ENCODE assay signal across 11 cellular contexts in the genomic region with DNA sequence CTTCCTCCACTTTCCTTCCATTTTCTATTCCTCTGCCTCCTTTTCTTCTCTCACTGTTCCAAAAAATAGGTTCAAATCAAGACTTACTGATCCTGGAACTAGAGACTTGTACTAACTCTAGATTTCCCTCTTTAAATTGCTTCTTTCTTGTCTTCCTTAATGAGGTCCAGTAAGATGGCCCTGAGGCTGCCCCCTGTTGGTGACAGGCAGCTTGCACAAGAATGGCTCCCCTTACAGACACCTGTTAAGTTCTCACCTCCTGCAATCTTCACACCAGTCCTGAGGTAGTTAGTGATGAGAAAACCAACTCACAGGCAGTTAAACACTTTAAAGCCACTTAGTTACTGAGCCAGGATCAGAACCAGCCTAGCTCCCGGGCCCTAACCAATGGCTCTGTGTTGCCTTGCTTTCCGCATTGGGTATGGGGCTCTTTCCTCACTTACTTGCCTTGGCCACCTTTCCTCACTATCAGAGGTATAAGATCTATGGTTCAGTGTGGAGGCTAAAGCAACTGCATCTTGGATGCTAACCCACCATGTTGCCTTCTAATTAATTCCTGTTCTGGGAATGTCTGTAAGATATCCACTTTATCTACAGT.
DNase-seq lines count a peak whose midpoint lies in the region; ATAC-seq and TF ChIP-seq lines count a peak whose summit lies in the region.
"Had no signal": no experiment of that assay in that cellular context is flagged by ENCODE, and none has a peak within 500 bp of the region (broad histone marks: within the 10 kb centered on the region; RNA-seq: fewer than 3 reads in every experiment).

No MANE protein-coding gene starts in this region.

- H3K27ac Mint-ChIP-seq in WTC11: no peak overlapping the region

- no peak overlapping the region for H2BK5ac ChIP-seq in mesendoderm (ENCODE audit: low read length)

- H3K36me3 Mint-ChIP-seq in WTC11: no peaks in the 10 kb centered on the region

- H3K9ac ChIP-seq in mesendoderm (ENCODE audit: low read length): no peak overlapping the region

- H3K18ac ChIP-seq in mesendoderm (ENCODE audit: low read length): no peak overlapping the region

- no peak overlapping the region for H4K5ac ChIP-seq in mesendoderm (ENCODE audit: low read length)

- H2BK120ac ChIP-seq in mesendoderm (ENCODE audit: low read depth, low read length): no peak overlapping the region

- ATAC-seq in WTC11 (peak; percentile 76), GM21737 (IDR thresholded peaks at IDR 0.05; ENCODE audit: unreplicated experiment) (no peak)

- H2BK15ac ChIP-seq in mesendoderm (replicated peaks; ENCODE audit: low read depth): no peak overlapping the region

- H3K9me3 Mint-ChIP-seq in WTC11: no peaks in the 10 kb centered on the region; the same call in 1 of the 2 replicates

- H3K56ac ChIP-seq in mesendoderm (ENCODE audit: low read length): no peak overlapping the region

- H3K27me3 ChIP-seq in mesendoderm (ENCODE audit: insufficient read depth, low read length, poor library complexity): no peaks in the 10 kb centered on the region
- H3K27me3 ChIP-seq: brain microvascular endothelial cell, neutrophil had no signal

- H2AK5ac ChIP-seq in mesendoderm (ENCODE audit: low read length): no peak overlapping the region

- H3K79me2 ChIP-seq in mesendoderm (ENCODE audit: control insufficient read depth, insufficient read depth, low read length): no peaks in the 10 kb centered on the region

- peak; percentile 69 for TF ChIP-seq CTCF in WTC11 (IDR thresholded peaks at IDR 0.05)

- no peak overlapping the region for H3K4me3 ChIP-seq in mesendoderm (ENCODE audit: low read length)

- no peak overlapping the region for H3K27ac ChIP-seq in mesendoderm (ENCODE audit: low read depth, low read length)
- H3K27ac ChIP-seq: brain microvascular endothelial cell, neutrophil had no signal

- no peak overlapping the region for H3K23ac ChIP-seq in mesendoderm (ENCODE audit: low read length)

- H3K4me1 ChIP-seq in mesendoderm (ENCODE audit: control insufficient read depth, low read depth, low read length): no peaks in the 10 kb centered on the region

- no peaks in the 10 kb centered on the region for H3K4me1 Mint-ChIP-seq in WTC11

- no peak overlapping the region for H3K4ac ChIP-seq in mesendoderm (ENCODE audit: low read depth, low read length)

- no peak overlapping the region for H3K4me2 ChIP-seq in mesendoderm (ENCODE audit: low read length)

- CTCF ChIA-PET in HEK293T (lab: Yijun Ruan, JAX): no interaction called here
- CTCF ChIA-PET in WTC11 (lab: Charles Lee): interaction anchor here (1.0 to 1.5 kb wide), 2 partner anchors 9 to 43 kb away, joined by 3 to 5 read pairs; no protein-coding TSS in a partner anchor

- no peaks in the 10 kb centered on the region for H3K36me3 ChIP-seq in mesendoderm (ENCODE audit: control insufficient read depth, insufficient read depth, low read length)
- H3K36me3 ChIP-seq: brain microvascular endothelial cell, neutrophil had no signal

- no CpG with 5 or more reads among the region's 2 CpGs for WGBS in mesendoderm (ENCODE audit: extremely low coverage, insufficient coverage, low lambda C conversion rate)

- no peak overlapping the region for H4K8ac ChIP-seq in mesendoderm (ENCODE audit: low read depth, low read length)

- no peak overlapping the region for H3K4me3 Mint-ChIP-seq in WTC11

- H3K27me3 Mint-ChIP-seq in WTC11 (ENCODE audit: low read depth): no peaks in the 10 kb centered on the region

- DNase-seq in NCI-H748 (lab: John Stamatoyannopoulos, UW; ENCODE audit: unreplicated experiment) (peak; percentile 8), NCI-H748 treated with DMSO at 0.1 percent for 48 hours (lab: John Stamatoyannopoulos, UW) (no peak), HEK293T (ENCODE audit: extremely low spot score) (peak; percentile 7), WTC11 (ENCODE audit: low spot score) (peak; percentile 70), mesendoderm (peak; percentile 71), T-helper 9 cell (no peak), superior temporal gyrus (ENCODE audit: extremely low spot score) (no peak)
- DNase-seq: brain microvascular endothelial cell, NCI-H187 had no signal

- POLR2A ChIA-PET in HEK293T (lab: Yijun Ruan, JAX) (no interaction called here), WTC11 (lab: Charles Lee) (no interaction called here)

- H3K79me1 ChIP-seq in mesendoderm (ENCODE audit: low read length): no peaks in the 10 kb centered on the region

TF ChIP-seq in HEK293T, 16 proteins besides CTCF, POLR2A, EP300 and RAD21:
- no peak for TF ChIP-seq ARNT (IDR thresholded peaks at IDR 0.05)
- TF ChIP-seq SP1 (IDR thresholded peaks at IDR 0.05): no peak
- TF ChIP-seq HDGF (IDR thresholded peaks at IDR 0.05; ENCODE audit: borderline replicate concordance): no peak
- TF ChIP-seq, protein P1, sequence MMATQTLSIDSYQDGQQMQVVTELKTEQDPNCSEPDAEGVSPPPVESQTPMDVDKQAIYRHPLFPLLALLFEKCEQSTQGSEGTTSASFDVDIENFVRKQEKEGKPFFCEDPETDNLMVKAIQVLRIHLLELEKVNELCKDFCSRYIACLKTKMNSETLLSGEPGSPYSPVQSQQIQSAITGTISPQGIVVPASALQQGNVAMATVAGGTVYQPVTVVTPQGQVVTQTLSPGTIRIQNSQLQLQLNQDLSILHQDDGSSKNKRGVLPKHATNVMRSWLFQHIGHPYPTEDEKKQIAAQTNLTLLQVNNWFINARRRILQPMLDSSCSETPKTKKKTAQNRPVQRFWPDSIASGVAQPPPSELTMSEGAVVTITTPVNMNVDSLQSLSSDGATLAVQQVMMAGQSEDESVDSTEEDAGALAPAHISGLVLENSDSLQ (IDR thresholded peaks at IDR 0.05): no peak
- TF ChIP-seq ZNF384 (IDR thresholded peaks at IDR 0.05): no peak
- TF ChIP-seq ELF4 (IDR thresholded peaks at IDR 0.05): no peak
- TF ChIP-seq TARDBP (IDR thresholded peaks at IDR 0.05): no peak
- no peak for TF ChIP-seq FOXA1 (IDR thresholded peaks at IDR 0.05)
- TF ChIP-seq NFRKB (IDR thresholded peaks at IDR 0.05): no peak
- TF ChIP-seq BHLHE40 (IDR thresholded peaks at IDR 0.05; ENCODE audit: borderline replicate concordance): no peak
- TF ChIP-seq L3MBTL2 (conservative IDR thresholded peaks at IDR 0.05): no peak
- TF ChIP-seq SUZ12 (IDR thresholded peaks at IDR 0.05): no peak
- no peak for TF ChIP-seq LEF1 (IDR thresholded peaks at IDR 0.05; ENCODE audit: borderline replicate concordance)
- no peak for TF ChIP-seq FOXM1 (IDR thresholded peaks at IDR 0.05; ENCODE audit: borderline replicate concordance)
- no peak for TF ChIP-seq FOXK2 (IDR thresholded peaks at IDR 0.05)
- TF ChIP-seq CTBP1 (IDR thresholded peaks at IDR 0.05; ENCODE audit: borderline replicate concordance): no peak

TF ChIP-seq in WTC11, 78 proteins besides CTCF, POLR2A, EP300 and RAD21:
- TF ChIP-seq MAX (CRISPR knock-in tag; IDR thresholded peaks at IDR 0.05) (no peak), ZNF416 (CRISPR knock-in tag; IDR thresholded peaks at IDR 0.05) (no peak), ZBTB43 (CRISPR knock-in tag; IDR thresholded peaks at IDR 0.05) (no peak)
TF ChIP-seq in WTC11: peak in this region for 0.

Comparison
In these comparisons a context has a peak if more than half of its experiments do, and no peak if none do; other contexts are left out.
1. DNase-seq: peak in NCI-H748 (single experiment), HEK293T (single experiment), WTC11 (single experiment) and mesendoderm (single experiment); none in NCI-H748 treated with DMSO at 0.1 percent for 48 hours (single experiment), T-helper 9 cell (single experiment) and superior temporal gyrus (single experiment).